In the genomic region with DNA sequence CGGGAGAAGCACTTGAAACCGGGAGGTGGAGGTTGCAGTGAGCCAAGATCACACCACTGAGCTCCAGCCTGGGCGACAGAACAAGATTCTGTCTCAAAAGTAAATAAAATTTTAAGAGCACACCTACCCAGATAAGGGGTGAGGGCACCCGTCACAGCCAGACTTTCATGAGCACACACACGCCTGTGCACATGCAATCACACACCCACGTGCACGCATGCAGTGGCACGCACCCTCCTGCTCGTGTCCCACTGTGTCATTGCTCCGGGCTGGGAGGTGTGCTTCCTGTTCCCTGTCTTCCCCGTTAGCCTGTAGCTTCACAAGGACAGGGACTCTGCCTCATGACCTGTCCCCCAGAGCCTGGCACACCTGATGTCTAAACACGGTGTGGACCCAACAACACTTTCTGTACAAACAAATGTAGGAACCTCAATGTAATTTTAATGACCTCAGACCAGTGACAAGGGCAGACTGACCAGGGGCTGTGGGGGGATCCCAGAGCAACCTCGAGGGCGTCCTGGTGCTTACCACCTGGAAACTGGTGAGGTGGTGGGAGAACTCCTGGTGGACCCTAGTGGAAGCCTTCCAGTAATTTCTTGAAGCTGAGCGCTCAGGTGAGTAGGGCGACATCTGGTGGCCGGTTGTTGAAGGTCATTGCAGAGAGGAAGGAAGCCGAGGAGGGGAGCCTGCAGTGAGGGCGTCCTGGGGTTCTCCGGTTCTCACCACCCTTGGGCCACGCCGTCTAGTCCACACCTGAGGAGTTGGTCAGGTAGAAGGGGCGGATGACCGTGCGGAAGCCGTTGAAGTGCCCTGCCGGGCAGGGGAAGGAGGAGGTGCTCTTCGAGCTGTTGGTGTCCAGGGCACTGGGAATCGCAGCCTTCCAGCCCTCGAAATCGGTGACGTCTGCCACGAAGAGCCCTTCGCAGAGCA, we compare ENCODE assay signal across 8 cellular contexts. TPM values are rescaled to one million over a fixed set of nuclear protein-coding genes. Genes with fewer than 3 reads are reported as not detected.
DNase-seq lines count a peak whose midpoint lies in the region; ATAC-seq, FAIRE-seq and TF ChIP-seq lines count a peak whose summit lies in the region.

No MANE protein-coding gene starts in this region.

- H3K36me3 Mint-ChIP-seq in activated T-cell treated with anti-CD3 and anti-CD28 coated beads, Interleukin-2, amount 50 U/mL, for 24 hours (ENCODE audit: low read depth): peaks cover 8% of the 10 kb centered on the region
- peaks cover 0 to 11% (median 0%) of the 10 kb centered on the region in 3 donors for H3K36me3 Mint-ChIP-seq in naive thymus-derived CD8-positive, alpha-beta T cell
- no peaks in the 10 kb centered on the region for H3K36me3 Mint-ChIP-seq in stimulated activated naive B cell treated with anti-CD40 and anti-IgM and Interleukin-4, amounts not matched to agents 10 μg/mL and 1 μg/mL and 100 μg/mL, for 72 hours

- POLR2A ChIA-PET in naive thymus-derived CD8-positive, alpha-beta T cell (lab: Charles Lee): interaction anchor here (0.6 to 1.6 kb wide), 4 partner anchors 9 to 105 kb away, joined by 3 to 11 read pairs (median 5); partner anchors contain the start of gene LGALS3BP

- no peaks in the 10 kb centered on the region for H3K27me3 Mint-ChIP-seq in activated T-cell treated with anti-CD3 and anti-CD28 coated beads, Interleukin-2, amount 50 U/mL, for 24 hours
- H3K27me3 Mint-ChIP-seq in naive thymus-derived CD8-positive, alpha-beta T cell: no peaks in the 10 kb centered on the region
- peaks cover 0 to 6% of the 10 kb centered on the region in 2 donors for H3K27me3 Mint-ChIP-seq in stimulated activated naive B cell treated with anti-CD40 and anti-IgM and Interleukin-4, amounts not matched to agents 10 μg/mL and 1 μg/mL and 100 μg/mL, for 72 hours

- no peak overlapping the region for H3K4me3 Mint-ChIP-seq in activated T-cell treated with anti-CD3 and anti-CD28 coated beads, Interleukin-2, amount 50 U/mL, for 24 hours
- peak overlapping the region in 1 of 10 donors; percentile 1 for H3K4me3 Mint-ChIP-seq in naive thymus-derived CD8-positive, alpha-beta T cell
- no peak overlapping the region for H3K4me3 Mint-ChIP-seq in stimulated activated naive B cell treated with anti-CD40 and anti-IgM and Interleukin-4, amounts not matched to agents 10 μg/mL and 1 μg/mL and 100 μg/mL, for 72 hours

- H3K36me3 ChIP-seq in esophagus muscularis mucosa: peaks cover 0 to 47% (median 34%) of the 10 kb centered on the region in 4 donors

- intact Hi-C loops in esophagus muscularis mucosa (cut with DNase I): loop anchor here (5.0 kb wide), 1 partner anchor 49 kb away; no protein-coding TSS in a partner anchor

- TF ChIP-seq CTCF in esophagus muscularis mucosa (IDR thresholded peaks at IDR 0.05): peak; percentile 82 to 92 (median 92)

- H3K4me1 Mint-ChIP-seq in activated T-cell treated with anti-CD3 and anti-CD28 coated beads, Interleukin-2, amount 50 U/mL, for 24 hours (ENCODE audit: low read depth): peaks cover 6% of the 10 kb centered on the region
- peaks cover 9 to 20% (median 12%) of the 10 kb centered on the region in 4 donors for H3K4me1 Mint-ChIP-seq in naive thymus-derived CD8-positive, alpha-beta T cell
- H3K4me1 Mint-ChIP-seq in stimulated activated naive B cell treated with anti-CD40 and anti-IgM and Interleukin-4, amounts not matched to agents 10 μg/mL and 1 μg/mL and 100 μg/mL, for 72 hours: peaks cover 15 to 16% of the 10 kb centered on the region in 2 donors

- TF ChIP-seq EP300 in esophagus muscularis mucosa (IDR thresholded peaks at IDR 0.05): no peak

- H3K9me3 Mint-ChIP-seq in activated T-cell treated with anti-CD3 and anti-CD28 coated beads, Interleukin-2, amount 50 U/mL, for 24 hours: no peaks in the 10 kb centered on the region
- H3K9me3 Mint-ChIP-seq in naive thymus-derived CD8-positive, alpha-beta T cell: no peaks in the 10 kb centered on the region
- H3K9me3 Mint-ChIP-seq in stimulated activated naive B cell treated with anti-CD40 and anti-IgM and Interleukin-4, amounts not matched to agents 10 μg/mL and 1 μg/mL and 100 μg/mL, for 72 hours: no peaks in the 10 kb centered on the region

- peaks cover 32 to 44% (median 42%) of the 10 kb centered on the region in 4 donors for H3K4me1 ChIP-seq in esophagus muscularis mucosa

- peak; percentile 51 for DNase-seq in COLO829 (ENCODE audit: low spot score)
- peak; percentile 82 for DNase-seq in KBM-7
- peak; percentile 61 for DNase-seq in RCC 7860 (ENCODE audit: low spot score)
- DNase-seq in activated T-cell treated with anti-CD3 and anti-CD28 coated beads, Interleukin-2, amount 50 U/mL, for 24 hours: peak; percentile 86
- DNase-seq in esophagus muscularis mucosa (ENCODE audit: extremely low spot score): peak; percentile 96
- peak; percentile 63 to 88 (median 73) for DNase-seq in naive thymus-derived CD8-positive, alpha-beta T cell
- peak; percentile 58 for DNase-seq in stimulated activated naive B cell treated with anti-CD40 and anti-IgM and Interleukin-4, amounts not matched to agents 10 μg/mL and 1 μg/mL and 100 μg/mL, for 72 hours

- peak overlapping the region in 3 of 4 donors; percentile 34 to 46 (median 44) for H3K27ac ChIP-seq in esophagus muscularis mucosa (replicated peaks in 1 of 4)

- TF ChIP-seq POLR2A in esophagus muscularis mucosa (IDR thresholded peaks at IDR 0.05; ENCODE audit: low read depth): no peak

- in situ Hi-C loops in KBM-7 (cut with MboI; ENCODE audit: low pct_unique_long_range_greater_than_20kb, low sequenced_read_pairs): loop anchor here (25.0 kb wide), 1 partner anchor 109 kb away; no protein-coding TSS in a partner anchor

- peak; percentile 82 to 94 for ATAC-seq in naive thymus-derived CD8-positive, alpha-beta T cell
- ATAC-seq in stimulated activated naive B cell treated with anti-CD40 and anti-IgM and Interleukin-4, amounts not matched to agents 10 μg/mL and 1 μg/mL and 100 μg/mL, for 72 hours (replicated peaks): peak; percentile 72 to 88
- ATAC-seq in HG02588 (IDR thresholded peaks at IDR 0.05; ENCODE audit: unreplicated experiment): no peak

- WGBS in esophagus muscularis mucosa: 29% methylated on average over 18 of the region's 34 CpGs

- no peaks in the 10 kb centered on the region for H3K27me3 ChIP-seq in esophagus muscularis mucosa

- no peaks in the 10 kb centered on the region for H3K9me3 ChIP-seq in esophagus muscularis mucosa

- no peak overlapping the region for H3K4me3 ChIP-seq in esophagus muscularis mucosa

- H3K27ac Mint-ChIP-seq in activated T-cell treated with anti-CD3 and anti-CD28 coated beads, Interleukin-2, amount 50 U/mL, for 24 hours: no peak overlapping the region
- H3K27ac Mint-ChIP-seq in naive thymus-derived CD8-positive, alpha-beta T cell: peak overlapping the region in 8 of 10 donors; percentile 49 to 89 (median 82)
- H3K27ac Mint-ChIP-seq in stimulated activated naive B cell treated with anti-CD40 and anti-IgM and Interleukin-4, amounts not matched to agents 10 μg/mL and 1 μg/mL and 100 μg/mL, for 72 hours: no peak overlapping the region

- no peak for FAIRE-seq in RCC 7860 (lab: Jason Lieb, UNC)

RNA-seq across cellular contexts. Expression of gene LGALS3BP, which starts 8.6 kb away (rescaled TPM):
- total RNA-seq in esophagus muscularis mucosa: 100 to 1,000 TPM; 106 to 284 (median 197) TPM
- 10 to 100 TPM; 50.5 to 54.4 TPM for total RNA-seq in naive thymus-derived CD8-positive, alpha-beta T cell
- 10 to 100 TPM; 51.5 to 90.6 (median 88.6) TPM for polyA plus RNA-seq in naive thymus-derived CD8-positive, alpha-beta T cell

RNA-seq across cellular contexts. Expression of gene CANT1, which starts 38.5 kb away (rescaled TPM):
- 10 to 100 TPM; 21.2 to 33.7 (median 27.0) TPM for total RNA-seq in esophagus muscularis mucosa
- 10 to 100 TPM; 30.5 to 34.6 TPM for total RNA-seq in naive thymus-derived CD8-positive, alpha-beta T cell
- polyA plus RNA-seq in naive thymus-derived CD8-positive, alpha-beta T cell: 1 to 10 TPM; 6.1 to 9.4 (median 6.2) TPM

RNA-seq across cellular contexts. Expression of gene TIMP2, which starts 45.9 kb away (rescaled TPM):
- 100 to 1,000 TPM; 177 to 315 (median 229) TPM for total RNA-seq in esophagus muscularis mucosa
- 1 to 10 TPM; 6.2 to 7.3 TPM for total RNA-seq in naive thymus-derived CD8-positive, alpha-beta T cell
- under 1 TPM; 0.22 to 0.75 (median 0.60) TPM for polyA plus RNA-seq in naive thymus-derived CD8-positive, alpha-beta T cell

RNA-seq across cellular contexts. Expression of gene C1QTNF1, which starts 52.9 kb away (rescaled TPM):
- 100 to 1,000 TPM in 1 of 4 donors, 10 to 100 TPM in 3; 31.1 to 115 (median 70.4) TPM for total RNA-seq in esophagus muscularis mucosa
- not detected for total RNA-seq in naive thymus-derived CD8-positive, alpha-beta T cell
- polyA plus RNA-seq in naive thymus-derived CD8-positive, alpha-beta T cell: not detected

Comparison
In these comparisons a context has a peak if more than half of its experiments do, and no peak if none do; other contexts are left out.
1. H3K27ac Mint-ChIP-seq: peak in naive thymus-derived CD8-positive, alpha-beta T cell (8 of 10); none in activated T-cell treated with anti-CD3 and anti-CD28 coated beads, Interleukin-2, amount 50 U/mL, for 24 hours (single experiment) and stimulated activated naive B cell treated with anti-CD40 and anti-IgM and Interleukin-4, amounts not matched to agents 10 μg/mL and 1 μg/mL and 100 μg/mL, for 72 hours (single experiment).
2. RNA of gene TIMP2, which starts 45.9 kb away (total RNA-seq): 177 to 315 TPM in esophagus muscularis mucosa; 6.2 to 7.3 TPM in naive thymus-derived CD8-positive, alpha-beta T cell; every median in the first group is over 10 times any median in the second.
3. Peak in every context shown above with its lines, with median percentiles within 50 percentile points of each other: DNase-seq.